In genomic region chr17:47224069-47224468, GRCh38 we compare ENCODE assay signal across 9 cellular contexts. TPM values are rescaled to one million over a fixed set of nuclear protein-coding genes. Genes with fewer than 3 reads are reported as not detected.
"Had no signal": no experiment of that assay in that cellular context is flagged by ENCODE, and none has a peak within 500 bp of the region (broad histone marks: within the 10 kb centered on the region; RNA-seq: fewer than 3 reads in every experiment).

No MANE protein-coding gene starts in this region.

RNA-seq across cellular contexts. Expression of gene MYL4, which starts 14.9 kb away (rescaled TPM):
- total RNA-seq: activated CD4-positive, alpha-beta memory T cell treated with anti-CD3 and anti-CD28 coated beads, Interleukin-2, amount 10 ng/mL, durations not matched to agents 7 days and 5 days; activated CD4-positive, alpha-beta T cell treated with anti-CD3 and anti-CD28 coated beads, Interleukin-2, amount 10 ng/mL, durations not matched to agents 24 days and 14 days; activated naive CD4-positive, alpha-beta T cell treated with anti-CD3 and anti-CD28 coated beads for 36 hours; activated naive CD8-positive, alpha-beta T cell treated with anti-CD3 and anti-CD28 coated beads, Interleukin-2, amount 10 ng/mL, durations not matched to agents 7 days and 5 days; activated T-cell treated with anti-CD3 and anti-CD28 coated beads, Interleukin-2, amount 50 U/mL, for 72 hours; esophagus mucosa; kidney; neural crest cell; T-cell had no signal

RNA-seq across cellular contexts. Expression of gene ITGB3, which starts 29.6 kb away (rescaled TPM):
- total RNA-seq: activated CD4-positive, alpha-beta T cell treated with anti-CD3 and anti-CD28 coated beads, Interleukin-2, amount 10 ng/mL, durations not matched to agents 24 days and 14 days; activated naive CD4-positive, alpha-beta T cell treated with anti-CD3 and anti-CD28 coated beads for 36 hours; activated T-cell treated with anti-CD3 and anti-CD28 coated beads, Interleukin-2, amount 50 U/mL, for 72 hours had no signal
